ENCODE assay signal across 8 cellular contexts in genomic region chr3:66220602-66221377, GRCh38. TPM values are rescaled to one million over a fixed set of nuclear protein-coding genes. Genes with fewer than 3 reads are reported as not detected.
A peak's percentile ranks its signal among the peaks of the same experiment; 100 is the strongest.
DNase-seq lines count a peak whose midpoint lies in the region; ATAC-seq and TF ChIP-seq lines count a peak whose summit lies in the region.

TSS of gene SLC25A26 (plus strand) at chr3:66221001. CDS start at chr3:66221095, 94 bp downstream.

- TF ChIP-seq CTCF in BE2C (IDR thresholded peaks at IDR 0.05; ENCODE audit: low read depth, low read length) (no peak), colonic mucosa (IDR thresholded peaks at IDR 0.05) (no peak)

- H3K4me3 ChIP-seq in BE2C (ENCODE audit: low read depth, low read length) = peak within 1 kb of the TSS; percentile 90
- peak within 1 kb of the TSS; percentile 88 for H3K4me3 ChIP-seq in colonic mucosa

- DNase-seq in BE2C = peak; percentile 96
- peak; percentile 91 for DNase-seq in GM19240 (ENCODE audit: insufficient read length, low spot score)
- DNase-seq in NCI-H526 (lab: John Stamatoyannopoulos, UW) = peak; percentile 91 to 95
- peak; percentile 97 for DNase-seq in activated CD4-positive, alpha-beta T cell treated with anti-CD3 and anti-CD28 coated beads for 48 hours
- peak; percentile 98 for DNase-seq in colonic mucosa
- peak; percentile 92 to 93 for DNase-seq in stimulated activated CD4-positive, alpha-beta T cell treated with anti-CD3 and anti-CD28 coated beads, Interleukin-1b, Interleukin-23, amount 100 ng/mL, for 4 hours (ENCODE audit: low read depth in 2 of 2)

- intact Hi-C loops in colonic mucosa (cut with DNase I) = no loop called here

- no peaks in the 10 kb centered on the region for H3K4me1 ChIP-seq in BE2C
- H3K4me1 ChIP-seq in colonic mucosa = peaks cover 3% of the 10 kb centered on the region

- H3K36me3 ChIP-seq in BE2C (0 out of 2 replicates have a peak, but pooled peaks cover 3% of the 10 kb centered on the region), colonic mucosa (no peaks in the 10 kb centered on the region)

- H3K27me3 ChIP-seq in BE2C (peaks cover 26% of the 10 kb centered on the region), colonic mucosa (no peaks in the 10 kb centered on the region), layer of hippocampus (ENCODE audit: control insufficient read depth, insufficient read depth, low read length) (no peaks in the 10 kb centered on the region)

- H3K9me3 ChIP-seq in BE2C = no peaks in the 10 kb centered on the region
- H3K9me3 ChIP-seq in colonic mucosa = no peaks in the 10 kb centered on the region

- H3K27ac ChIP-seq in colonic mucosa = peak within 1 kb of the TSS; percentile 66
- H3K27ac ChIP-seq in layer of hippocampus (ENCODE audit: low read depth, low read length) = peak within 1 kb of the TSS; percentile 78

- peak within 1 kb of the TSS; percentile 48 to 58 for H3K9ac ChIP-seq in colonic mucosa (ENCODE audit: low read depth in 2 of 2, low read length in 2 of 2)

- peak; percentile 99 for ATAC-seq in HG03460 (IDR thresholded peaks at IDR 0.05; ENCODE audit: unreplicated experiment)

RNA-seq across cellular contexts. Expression of gene SLC25A26, which starts in this region (rescaled TPM):
- polyA plus RNA-seq in BE2C (2012; ENCODE audit: insufficient read depth, insufficient read length, low read depth) = 20.5 TPM
- 10 to 100 TPM; 17.1 to 17.8 TPM for total RNA-seq in colonic mucosa

Comparison
In these comparisons a context has a peak if more than half of its experiments do, and no peak if none do; other contexts are left out.
1. Peak in every context shown above with its lines: DNase-seq, ATAC-seq, H3K4me3 ChIP-seq and H3K27ac ChIP-seq.